13 cellular contexts compared by ENCODE assay signal in the genomic region with DNA sequence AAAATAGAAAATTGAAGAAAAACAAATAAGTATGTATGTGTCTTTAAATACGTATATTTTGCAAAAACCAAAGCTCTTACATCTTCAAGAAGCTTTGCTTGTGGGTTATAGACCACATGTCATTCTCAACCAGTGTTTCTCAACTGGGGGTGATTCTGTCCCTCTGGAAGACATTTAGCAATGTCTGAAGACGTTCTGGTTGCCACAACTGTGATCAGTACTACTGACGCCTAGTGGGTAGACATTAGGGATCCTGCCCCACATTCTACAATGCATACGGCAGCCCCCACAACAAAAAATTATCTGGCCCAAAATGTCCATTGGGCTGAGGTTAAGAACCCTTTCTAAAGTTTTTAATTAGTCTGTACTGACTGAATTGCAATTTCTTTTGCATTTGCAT. TPM values are rescaled to one million over a fixed set of nuclear protein-coding genes. Genes with fewer than 3 reads are reported as not detected.
A peak's percentile ranks its signal among the peaks of the same experiment; 100 is the strongest.
DNase-seq lines count a peak whose midpoint lies in the region; ATAC-seq lines count a peak whose summit lies in the region.
"Had no signal": no experiment of that assay in that cellular context is flagged by ENCODE, and none has a peak within 500 bp of the region (broad histone marks: within the 10 kb centered on the region; RNA-seq: fewer than 3 reads in every experiment).

No MANE protein-coding gene starts in this region.

- H3K27me3 Mint-ChIP-seq in T-helper 17 cell, result no peaks in the 10 kb centered on the region
- no peaks in the 10 kb centered on the region for H3K27me3 Mint-ChIP-seq in effector memory CD8-positive, alpha-beta T cell

- peaks cover 65% of the 10 kb centered on the region for H3K4me1 Mint-ChIP-seq in T-helper 17 cell
- peaks cover 59 to 81% of the 10 kb centered on the region in 2 donors for H3K4me1 Mint-ChIP-seq in effector memory CD8-positive, alpha-beta T cell (ENCODE audit: low read depth in 2 of 2)

- peak; percentile 83 for ATAC-seq in T-helper 17 cell
- peak; percentile 89 for ATAC-seq in effector memory CD8-positive, alpha-beta T cell (replicated peaks)
- ATAC-seq in GM19023 (IDR thresholded peaks at IDR 0.05; ENCODE audit: unreplicated experiment), result no peak

- peak; percentile 16 to 70 (median 52) for DNase-seq in stimulated activated naive CD4-positive, alpha-beta T cell (lab: John Stamatoyannopoulos, UW)
- DNase-seq in stimulated activated naive CD4-positive, alpha-beta T cell treated with Interleukin-2 at 50 U/mL for 16 hours (lab: John Stamatoyannopoulos, UW), result no peak
- DNase-seq in T-helper 17 cell, result peak in 1 of 3 donors; percentile 41
- peak; percentile 49 to 59 (median 57) for DNase-seq in effector memory CD8-positive, alpha-beta T cell
- DNase-seq in NCI-H146 (lab: John Stamatoyannopoulos, UW), result no peak
- no peak for DNase-seq in LoVo (ENCODE audit: low spot score)
- no peak for DNase-seq in RKO (ENCODE audit: low spot score)
- DNase-seq: DMS79 treated with DMSO at 0.1 percent for 48 hours, NCI-H1092 treated with DMSO at 0.1 percent for 48 hours, NCI-H446 treated with DMSO at 0.1 percent for 48 hours, ovary had no signal

- H3K4me3 Mint-ChIP-seq in T-helper 17 cell, result peak overlapping the region; percentile 71
- peak overlapping the region; percentile 67 to 72 for H3K4me3 Mint-ChIP-seq in effector memory CD8-positive, alpha-beta T cell
- H3K4me3 Mint-ChIP-seq: mesothelial cell of epicardium had no signal

- H3K27ac Mint-ChIP-seq in T-helper 17 cell, result peak overlapping the region; percentile 94
- H3K27ac Mint-ChIP-seq in effector memory CD8-positive, alpha-beta T cell, result peak overlapping the region; percentile 78 to 88
- H3K27ac Mint-ChIP-seq: mesothelial cell of epicardium had no signal

- no peaks in the 10 kb centered on the region for H3K9me3 Mint-ChIP-seq in effector memory CD8-positive, alpha-beta T cell

- no peaks in the 10 kb centered on the region for H3K9me3 ChIP-seq in T-helper 17 cell (ENCODE audit: control insufficient read depth, low read length, poor library complexity, severe bottlenecking)
- H3K9me3 ChIP-seq: ovary had no signal

- peaks cover 23% of the 10 kb centered on the region for H3K36me3 Mint-ChIP-seq in T-helper 17 cell (ENCODE audit: low read depth)
- peaks cover 59% of the 10 kb centered on the region for H3K36me3 Mint-ChIP-seq in effector memory CD8-positive, alpha-beta T cell (ENCODE audit: insufficient read depth)

RNA-seq across cellular contexts. Expression of a gene that starts 48.4 kb away (rescaled TPM):
- 10 to 100 TPM; 12.0 to 14.8 TPM for total RNA-seq in T-helper 17 cell

RNA-seq across cellular contexts. Expression of a gene that starts 48.5 kb away (rescaled TPM):
- 10 to 100 TPM; 20.0 to 20.7 TPM for total RNA-seq in T-helper 17 cell

Comparison
In these comparisons a context has a peak if more than half of its experiments do, and no peak if none do; other contexts are left out.
1. DNase-seq: peak in stimulated activated naive CD4-positive, alpha-beta T cell (6 of 6) and effector memory CD8-positive, alpha-beta T cell (3 of 3); none in stimulated activated naive CD4-positive, alpha-beta T cell treated with Interleukin-2 at 50 U/mL for 16 hours (single experiment), NCI-H146 (single experiment), LoVo (single experiment) and RKO (single experiment).